ENCODE assay signal across 8 cellular contexts in genomic region chr16:89333401-89334001, GRCh38.
DNase-seq lines count a peak whose midpoint lies in the region; TF ChIP-seq lines count a peak whose summit lies in the region.
"Not testable (repeated sequence)": the region's sequence is repeated elsewhere in the genome, so short reads cannot be mapped to it uniquely, and the experiment has no call there.

No MANE protein-coding gene starts in this region.

- DNase-seq in DMS79 (lab: John Stamatoyannopoulos, UW) (peak; percentile 6), HT1080 (ENCODE audit: low read depth) (peak; percentile 43), dermis blood vessel endothelial cell (peak; percentile 90), hepatocyte (ENCODE audit: low spot score) (peak; percentile 78), non-pigmented ciliary epithelial cell (ENCODE audit: low read depth) (peak; percentile 68), thyroid gland (peak; percentile 37 to 43)
- not testable (repeated sequence) for DNase-seq in activated T-cell treated with anti-CD3 and anti-CD28 coated beads, Interleukin-2, amount 50 U/mL, for 24 hours

- H3K27ac ChIP-seq in OCI-LY3 (ENCODE audit: low read length); thyroid gland: not testable (repeated sequence)
- peak overlapping the region; percentile 59 for H3K27ac ChIP-seq in hepatocyte

- not testable (repeated sequence) for H3K4me1 ChIP-seq in OCI-LY3 (ENCODE audit: low read length)
- H3K4me1 ChIP-seq in hepatocyte (ENCODE audit: insufficient read depth) = peaks cover 19% of the 10 kb centered on the region
- H3K4me1 ChIP-seq in thyroid gland = peaks cover 37 to 41% of the 10 kb centered on the region in 2 donors

- not testable (repeated sequence) for H3K27me3 ChIP-seq in OCI-LY3 (ENCODE audit: low read depth, low read length); hepatocyte; thyroid gland

- H4K20me1 ChIP-seq in OCI-LY3 (ENCODE audit: insufficient read depth, low read length) (peaks cover 94% of the 10 kb centered on the region), hepatocyte (ENCODE audit: insufficient read depth, poor library complexity, severe bottlenecking) (peaks cover 94% of the 10 kb centered on the region)

- WGBS in hepatocyte (ENCODE audit: low lambda C conversion rate, missing lambda C conversion rate) = 65% methylated on average over 12 of the region's 13 CpGs
- 52 to 58% methylated on average over 13 of the region's 13 CpGs for WGBS in thyroid gland, 2 donors

- H3K9me3 Mint-ChIP-seq in activated T-cell treated with anti-CD3 and anti-CD28 coated beads, Interleukin-2, amount 50 U/mL, for 24 hours = not testable (repeated sequence)

- H3K79me2 ChIP-seq in OCI-LY3 (ENCODE audit: low read length) (peaks cover 98% of the 10 kb centered on the region), hepatocyte (peaks cover 95% of the 10 kb centered on the region)

- H3K4me3 Mint-ChIP-seq in activated T-cell treated with anti-CD3 and anti-CD28 coated beads, Interleukin-2, amount 50 U/mL, for 24 hours = not testable (repeated sequence)

- peaks cover 84% of the 10 kb centered on the region for H3K4me1 Mint-ChIP-seq in activated T-cell treated with anti-CD3 and anti-CD28 coated beads, Interleukin-2, amount 50 U/mL, for 24 hours (ENCODE audit: low read depth)

- not testable (repeated sequence) for H3K4me2 ChIP-seq in OCI-LY3 (ENCODE audit: low read length); hepatocyte

- not testable (repeated sequence) for H3K9me2 ChIP-seq in hepatocyte (replicated peaks; ENCODE audit: insufficient read depth)

- peak overlapping the region; percentile 91 for H3K27ac Mint-ChIP-seq in activated T-cell treated with anti-CD3 and anti-CD28 coated beads, Interleukin-2, amount 50 U/mL, for 24 hours

- H3K27me3 Mint-ChIP-seq in activated T-cell treated with anti-CD3 and anti-CD28 coated beads, Interleukin-2, amount 50 U/mL, for 24 hours = not testable (repeated sequence)

- intact Hi-C loops in thyroid gland (cut with DNase I) = loop anchor here (10.0 kb wide), 1 partner anchor 221 kb away; no protein-coding TSS in a partner anchor

- TF ChIP-seq POLR2A in thyroid gland (IDR thresholded peaks at IDR 0.05) = not testable (repeated sequence)

- not testable (repeated sequence) for H3K9me3 ChIP-seq in OCI-LY3 (ENCODE audit: insufficient read depth, low read length); hepatocyte (ENCODE audit: low read depth); thyroid gland

- not testable (repeated sequence) for H3K36me3 Mint-ChIP-seq in activated T-cell treated with anti-CD3 and anti-CD28 coated beads, Interleukin-2, amount 50 U/mL, for 24 hours (ENCODE audit: low read depth)

- H3K4me3 ChIP-seq in OCI-LY3 (ENCODE audit: low read length); hepatocyte; thyroid gland (replicated peaks in 1 of 3): not testable (repeated sequence)

- not testable (repeated sequence) for H2AFZ ChIP-seq in OCI-LY3 (ENCODE audit: low read depth, low read length); hepatocyte

- not testable (repeated sequence) for H3K36me3 ChIP-seq in OCI-LY3 (replicated peaks; ENCODE audit: low read depth, low read length); hepatocyte (replicated peaks; ENCODE audit: insufficient read depth, low read depth); thyroid gland

- H3K9ac ChIP-seq in OCI-LY3 (ENCODE audit: low read length) = not testable (repeated sequence)

- TF ChIP-seq CTCF in OCI-LY3 (IDR thresholded peaks at IDR 0.05; ENCODE audit: low read depth, low read length) = peak; percentile 42
- peak; percentile 64 for TF ChIP-seq CTCF in hepatocyte (IDR thresholded peaks at IDR 0.05; ENCODE audit: poor library complexity)
- TF ChIP-seq CTCF in thyroid gland (IDR thresholded peaks at IDR 0.05) = peak in 5 of 6 experiments; percentile 28 to 69 (median 59)
